In genomic region chr20:12198281-12198680, GRCh38 we compare ENCODE assay signal across 8 cellular contexts.
"Had no signal": no experiment of that assay in that cellular context is flagged by ENCODE, and none has a peak within 500 bp of the region (broad histone marks: within the 10 kb centered on the region; RNA-seq: fewer than 3 reads in every experiment).

No MANE protein-coding gene starts in this region.

- DNase-seq: GM23248, GOT3, H7, H9, HCEC 1CT, HFFc6 had no signal

- H3K27ac Mint-ChIP-seq: GM23338, H9, HFFc6 had no signal

- H3K4me1 Mint-ChIP-seq: GM23338, H9 had no signal

- H3K9me3 Mint-ChIP-seq: GM23338 had no signal

- ATAC-seq: GM23338, HCT116 had no signal

- H3K4me3 Mint-ChIP-seq: GM23338, H9, HFFc6 had no signal
